Comparison of ENCODE assay signal across 1 cellular context in the genomic region with DNA sequence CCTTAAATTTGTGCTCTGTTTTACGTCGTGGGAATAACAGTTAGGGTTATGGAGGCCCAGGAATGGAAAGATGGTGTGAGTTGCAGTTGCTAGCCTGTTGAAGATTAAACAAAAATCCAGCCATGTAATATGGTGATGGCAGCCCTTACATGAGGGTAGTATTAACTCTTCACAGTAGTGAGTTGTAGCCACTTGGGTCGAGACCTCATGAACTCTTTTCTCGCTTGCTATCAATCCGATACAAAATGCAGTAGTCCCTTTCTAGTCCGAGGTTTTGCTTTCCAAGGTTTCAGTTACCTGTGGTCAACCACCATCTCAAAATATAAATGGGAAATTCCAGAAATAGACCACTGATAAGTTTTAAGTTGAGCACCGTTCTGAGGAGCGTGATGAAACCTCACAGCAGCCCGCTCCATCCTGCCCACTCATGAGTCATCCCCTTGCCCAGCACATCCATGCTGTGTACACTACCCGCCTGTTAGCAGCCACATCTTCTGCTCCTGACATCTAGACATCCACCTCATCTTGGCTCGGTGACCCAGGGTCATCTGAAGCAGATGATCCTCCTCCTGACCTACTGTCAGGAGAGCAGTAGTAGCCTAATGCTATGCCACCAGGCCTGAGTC.
TF ChIP-seq lines count a peak whose summit lies in the region.

No MANE protein-coding gene starts in this region.

TF ChIP-seq in K562, 482 proteins besides CTCF, POLR2A, EP300 and RAD21 (continued from another document):
- TF ChIP-seq, protein P1, sequence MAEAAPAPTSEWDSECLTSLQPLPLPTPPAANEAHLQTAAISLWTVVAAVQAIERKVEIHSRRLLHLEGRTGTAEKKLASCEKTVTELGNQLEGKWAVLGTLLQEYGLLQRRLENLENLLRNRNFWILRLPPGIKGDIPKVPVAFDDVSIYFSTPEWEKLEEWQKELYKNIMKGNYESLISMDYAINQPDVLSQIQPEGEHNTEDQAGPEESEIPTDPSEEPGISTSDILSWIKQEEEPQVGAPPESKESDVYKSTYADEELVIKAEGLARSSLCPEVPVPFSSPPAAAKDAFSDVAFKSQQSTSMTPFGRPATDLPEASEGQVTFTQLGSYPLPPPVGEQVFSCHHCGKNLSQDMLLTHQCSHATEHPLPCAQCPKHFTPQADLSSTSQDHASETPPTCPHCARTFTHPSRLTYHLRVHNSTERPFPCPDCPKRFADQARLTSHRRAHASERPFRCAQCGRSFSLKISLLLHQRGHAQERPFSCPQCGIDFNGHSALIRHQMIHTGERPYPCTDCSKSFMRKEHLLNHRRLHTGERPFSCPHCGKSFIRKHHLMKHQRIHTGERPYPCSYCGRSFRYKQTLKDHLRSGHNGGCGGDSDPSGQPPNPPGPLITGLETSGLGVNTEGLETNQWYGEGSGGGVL (CRISPR knock-in tag; IDR thresholded peaks at IDR 0.05) = no peak
- TF ChIP-seq, protein P2, sequence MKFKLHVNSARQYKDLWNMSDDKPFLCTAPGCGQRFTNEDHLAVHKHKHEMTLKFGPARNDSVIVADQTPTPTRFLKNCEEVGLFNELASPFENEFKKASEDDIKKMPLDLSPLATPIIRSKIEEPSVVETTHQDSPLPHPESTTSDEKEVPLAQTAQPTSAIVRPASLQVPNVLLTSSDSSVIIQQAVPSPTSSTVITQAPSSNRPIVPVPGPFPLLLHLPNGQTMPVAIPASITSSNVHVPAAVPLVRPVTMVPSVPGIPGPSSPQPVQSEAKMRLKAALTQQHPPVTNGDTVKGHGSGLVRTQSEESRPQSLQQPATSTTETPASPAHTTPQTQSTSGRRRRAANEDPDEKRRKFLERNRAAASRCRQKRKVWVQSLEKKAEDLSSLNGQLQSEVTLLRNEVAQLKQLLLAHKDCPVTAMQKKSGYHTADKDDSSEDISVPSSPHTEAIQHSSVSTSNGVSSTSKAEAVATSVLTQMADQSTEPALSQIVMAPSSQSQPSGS (CRISPR knock-in tag; IDR thresholded peaks at IDR 0.05) = no peak
- TF ChIP-seq ZEB2 (IDR thresholded peaks at IDR 0.05) (no peak), FOSL1 (tag; conservative IDR thresholded peaks at IDR 0.05) (0 out of 2 replicates have a peak, but pooled peaks have one; percentile 19), GATAD2A (IDR thresholded peaks at IDR 0.05) (no peak), ARNT (IDR thresholded peaks at IDR 0.05) (no peak), SUPT5H (IDR thresholded peaks at IDR 0.05) (no peak)
- TF ChIP-seq, protein P3, sequence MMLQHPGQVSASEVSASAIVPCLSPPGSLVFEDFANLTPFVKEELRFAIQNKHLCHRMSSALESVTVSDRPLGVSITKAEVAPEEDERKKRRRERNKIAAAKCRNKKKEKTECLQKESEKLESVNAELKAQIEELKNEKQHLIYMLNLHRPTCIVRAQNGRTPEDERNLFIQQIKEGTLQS (IDR thresholded peaks at IDR 0.05) = peak; percentile 13; the same call in 1 of the 2 replicates
- TF ChIP-seq, protein P3 (CRISPR knock-in tag; conservative IDR thresholded peaks at IDR 0.05) = no peak
